In the genomic region with DNA sequence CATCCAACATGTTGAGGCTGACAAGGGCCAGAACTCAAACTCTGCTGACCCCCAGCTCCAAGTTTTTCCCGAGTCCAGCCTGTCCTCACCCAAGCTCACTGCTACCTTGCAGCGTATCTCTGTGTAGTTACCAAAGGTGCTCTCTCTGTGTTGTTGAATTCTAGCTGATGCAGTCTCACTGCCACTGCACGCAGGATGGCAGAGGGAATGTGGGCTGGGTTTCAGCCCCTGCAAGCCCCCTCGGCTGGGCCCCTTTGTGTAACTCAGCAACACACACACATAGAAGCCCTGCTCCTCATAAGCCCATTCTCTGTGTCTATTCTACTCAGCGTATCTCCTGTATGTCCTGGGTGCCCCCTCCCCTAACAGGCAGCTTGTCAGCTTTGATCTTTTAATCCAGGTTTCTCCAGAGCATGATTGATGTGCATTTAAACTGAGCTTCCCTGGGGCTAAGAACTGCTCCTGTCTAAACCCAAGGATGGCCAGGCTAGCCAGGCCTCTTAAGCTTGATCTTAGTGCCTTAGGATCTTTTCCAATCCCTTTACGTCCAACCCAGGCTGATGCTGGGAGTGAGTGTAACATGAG, we compare ENCODE assay signal across 29 cellular contexts. TPM values are rescaled to one million over a fixed set of nuclear protein-coding genes. Genes with fewer than 3 reads are reported as not detected.
DNase-seq lines count a peak whose midpoint lies in the region; FAIRE-seq and TF ChIP-seq lines count a peak whose summit lies in the region.
"Had no signal": no experiment of that assay in that cellular context is flagged by ENCODE, and none has a peak within 500 bp of the region (broad histone marks: within the 10 kb centered on the region; RNA-seq: fewer than 3 reads in every experiment).

No MANE protein-coding gene starts in this region.

- no peak overlapping the region for H3K4me2 ChIP-seq in H1 (ENCODE audit: insufficient read depth in 1 of 2, low read depth in 2 of 2, low read length in 2 of 2)
- H3K4me2 ChIP-seq: A549 had no signal

- POLR2A ChIA-PET in H1 (lab: Charles Lee; ENCODE audit: partially characterized antibody), result interaction anchor here (1.2 to 1.3 kb wide), 2 partner anchors 18 to 47 kb away, joined by 3 read pairs; no protein-coding TSS in a partner anchor
- POLR2A ChIA-PET in CD8-positive, alpha-beta memory T cell (lab: Charles Lee), result no interaction called here

- no peak overlapping the region for H2BK12ac ChIP-seq in H1 (ENCODE audit: low read depth, low read length)

- no peak overlapping the region for H3K56ac ChIP-seq in H1 (replicated peaks; ENCODE audit: insufficient read length, low read depth, low read length)

- H3K27me3 ChIP-seq in H1 (replicated peaks in 1 of 4; ENCODE audit: control insufficient read depth in 3 of 4, extremely low read depth in 1 of 4, insufficient read depth in 3 of 4, low read length in 3 of 4), result no peaks in the 10 kb centered on the region
- no peaks in the 10 kb centered on the region for H3K27me3 ChIP-seq in CD8-positive, alpha-beta memory T cell (ENCODE audit: insufficient read depth, low read length, poor library complexity, severe bottlenecking)

- H3K23me2 ChIP-seq in H1 (ENCODE audit: low read depth, low read length), result no peaks in the 10 kb centered on the region

- no peak overlapping the region for H3K4me3 ChIP-seq in H1 (ENCODE audit: extremely low read depth in 1 of 4, insufficient read depth in 2 of 4, low read depth in 3 of 4, low read length in 4 of 4)
- no peak overlapping the region for H3K4me3 ChIP-seq in CD8-positive, alpha-beta memory T cell (ENCODE audit: low read length)
- H3K4me3 ChIP-seq: A549 had no signal

- peaks cover 46% of the 10 kb centered on the region for H3K9me3 Mint-ChIP-seq in osteocyte (ENCODE audit: unreplicated experiment)
- peaks cover 4 to 13% (median 8%) of the 10 kb centered on the region in 5 donors for H3K9me3 Mint-ChIP-seq in CD8-positive, alpha-beta memory T cell

- no peak overlapping the region for H2AFZ ChIP-seq in H1 (ENCODE audit: low read length)

- no peak for TF ChIP-seq POLR2A in H1 (IDR thresholded peaks at IDR 0.05; ENCODE audit: control extremely low read depth in 1 of 2, low read depth in 2 of 2, low read length in 2 of 2)

- no peak overlapping the region for H3K27ac Mint-ChIP-seq in osteocyte (ENCODE audit: unreplicated experiment)
- H3K27ac Mint-ChIP-seq in CD8-positive, alpha-beta memory T cell, result no peak overlapping the region

- H3K9me3 ChIP-seq in H1 (ENCODE audit: insufficient read depth in 2 of 2, low read depth in 1 of 2, low read length in 1 of 2), result 0 out of 4 replicates have a peak, but pooled peaks cover 0 to 4% of the 10 kb centered on the region in 2 experiments
- no peaks in the 10 kb centered on the region for H3K9me3 ChIP-seq in CD8-positive, alpha-beta memory T cell (ENCODE audit: low read length)
- H3K9me3 ChIP-seq: A549 had no signal

- TF ChIP-seq CTCF in H1 (IDR thresholded peaks at IDR 0.05; ENCODE audit: control extremely low read depth in 1 of 3, insufficient read depth in 1 of 3, low read depth in 1 of 3, low read length in 3 of 3) (no peak), osteocyte (IDR thresholded peaks at IDR 0.05) (no peak)

- H3K18ac ChIP-seq in H1 (ENCODE audit: extremely low read depth, low read length), result no peak overlapping the region

- H3K27ac ChIP-seq in H1 (ENCODE audit: low read depth, low read length), result no peak overlapping the region
- no peak overlapping the region for H3K27ac ChIP-seq in CD8-positive, alpha-beta memory T cell (ENCODE audit: low read depth, low read length)
- H3K27ac ChIP-seq: A549 had no signal

- TF ChIP-seq RAD21 in H1 (IDR thresholded peaks at IDR 0.05 in 1 of 2, conservative IDR thresholded peaks at IDR 0.05 in 1 of 2; ENCODE audit: low read depth in 2 of 2, low read length in 2 of 2), result no peak

- no peaks in the 10 kb centered on the region for H3K4me1 Mint-ChIP-seq in osteocyte (ENCODE audit: unreplicated experiment)
- H3K4me1 Mint-ChIP-seq in CD8-positive, alpha-beta memory T cell, result no peaks in the 10 kb centered on the region
- H3K4me1 Mint-ChIP-seq: CD4-positive, alpha-beta memory T cell had no signal

- H4K8ac ChIP-seq in H1 (ENCODE audit: extremely low read depth, insufficient read depth, low read length), result no peak overlapping the region

- no peak overlapping the region for H2BK5ac ChIP-seq in H1 (ENCODE audit: low read depth, low read length)

- H2BK15ac ChIP-seq in H1 (ENCODE audit: low read length), result 0 out of 2 replicates have a peak overlapping the region, but pooled peaks have one; percentile 24

- no peak overlapping the region for H2AK5ac ChIP-seq in H1 (ENCODE audit: low read depth, low read length)

- H3K27me3 Mint-ChIP-seq in osteocyte (ENCODE audit: unreplicated experiment), result no peaks in the 10 kb centered on the region
- H3K27me3 Mint-ChIP-seq in CD8-positive, alpha-beta memory T cell, result peaks cover 3 to 8% of the 10 kb centered on the region in 2 donors

- no peaks in the 10 kb centered on the region for H3K79me2 ChIP-seq in H1 (ENCODE audit: control insufficient read depth in 1 of 2, insufficient read depth in 2 of 2, low read length in 2 of 2)

- H3K79me1 ChIP-seq in H1 (ENCODE audit: low read depth, low read length), result no peaks in the 10 kb centered on the region

- no peaks in the 10 kb centered on the region for H3K36me3 ChIP-seq in H1 (ENCODE audit: control insufficient read depth in 2 of 4, insufficient read depth in 4 of 4, low read length in 3 of 4)
- no peaks in the 10 kb centered on the region for H3K36me3 ChIP-seq in CD8-positive, alpha-beta memory T cell (ENCODE audit: insufficient read depth, low read length)

- no peak overlapping the region for H4K5ac ChIP-seq in H1 (ENCODE audit: insufficient read length, low read depth, low read length)

- no peak overlapping the region for H2BK20ac ChIP-seq in H1 (ENCODE audit: low read length)

- H2BK120ac ChIP-seq in H1 (replicated peaks; ENCODE audit: low read depth, low read length), result no peak overlapping the region

- DNase-seq in D341Med (ENCODE audit: low spot score) (peak; percentile 59), NCI-H82 (lab: John Stamatoyannopoulos, UW) (peak; percentile 99), H1 (ENCODE audit: low read depth in 1 of 2, low spot score in 2 of 2) (no peak), osteocyte (ENCODE audit: extremely low spot score, unreplicated experiment) (peak; percentile 38), hypothalamus (lab: John Stamatoyannopoulos, UW) (no peak), COLO668 (lab: John Stamatoyannopoulos, UW; ENCODE audit: unreplicated experiment) (no peak)
- no peak for DNase-seq in CD8-positive, alpha-beta memory T cell
- no peak for DNase-seq in stimulated activated CD8-positive, alpha-beta memory T cell treated with anti-CD3 and anti-CD28 coated beads, Interleukin-4, amount 100 ng/mL, for 48 hours
- DNase-seq: C1 segment of cervical spinal cord; CD4-positive, alpha-beta memory T cell; KBM-7; MV-4-11; NCI-H1105; NCI-H146; NCI-H1930; NCI-H2107; NCI-H446 treated with DMSO at 0.1 percent for 48 hours; NCI-H526; Right ventricle myocardium superior; RPMI8226; SW 1271 had no signal

- WGBS in H1 (ENCODE audit: extremely low coverage in 1 of 2, insufficient coverage in 1 of 2, insufficient read length in 1 of 2, insufficient replicate concordance in 2 of 2, low coverage in 1 of 2, low lambda C conversion rate in 2 of 2, missing lambda C conversion rate in 1 of 2), 2 experiments, result 77% methylated on average over 6 of the region's 6 CpGs; no CpG with 5 or more reads in 1 of the 2 experiments

- no peak overlapping the region for H3K23ac ChIP-seq in H1 (ENCODE audit: insufficient read length)

- no peak overlapping the region for H3K4me3 Mint-ChIP-seq in osteocyte (ENCODE audit: unreplicated experiment)
- H3K4me3 Mint-ChIP-seq in CD8-positive, alpha-beta memory T cell, result no peak overlapping the region
- H3K4me3 Mint-ChIP-seq: CD4-positive, alpha-beta memory T cell had no signal

- H3K4me1 ChIP-seq in H1 (replicated peaks in 1 of 4; ENCODE audit: control insufficient read depth in 3 of 4, insufficient read depth in 4 of 4, low read length in 3 of 4), result peaks cover 0 to 14% (median 10%) of the 10 kb centered on the region in 4 experiments; a peak in 6 of 7 replicates
- H3K4me1 ChIP-seq in CD8-positive, alpha-beta memory T cell (ENCODE audit: insufficient read depth, low read length), result no peaks in the 10 kb centered on the region
- H3K4me1 ChIP-seq: A549 had no signal

- no peak overlapping the region for H4K91ac ChIP-seq in H1 (replicated peaks; ENCODE audit: insufficient read length, low read length)

- H3K9ac ChIP-seq in H1 (replicated peaks in 1 of 4; ENCODE audit: extremely low read depth in 1 of 4, low read depth in 3 of 4, low read length in 3 of 4), result no peak overlapping the region

- H3K4ac ChIP-seq in H1 (replicated peaks; ENCODE audit: insufficient read length, low read depth, low read length), result no peak overlapping the region

- no peak overlapping the region for H3K14ac ChIP-seq in H1 (ENCODE audit: insufficient read length)

- CTCF ChIA-PET in H1 (lab: Charles Lee; ENCODE audit: partially characterized antibody), result interaction anchor here (0.7 to 2.4 kb wide), 5 partner anchors 13 to 389 kb away, joined by 3 to 10 read pairs (median 6); partner anchors contain the start of gene SRRM4
- CTCF ChIA-PET in CD8-positive, alpha-beta memory T cell (lab: Charles Lee), result no interaction called here

- no peaks in the 10 kb centered on the region for H3K36me3 Mint-ChIP-seq in osteocyte (ENCODE audit: unreplicated experiment)
- no peaks in the 10 kb centered on the region for H3K36me3 Mint-ChIP-seq in CD8-positive, alpha-beta memory T cell
- H3K36me3 Mint-ChIP-seq: CD4-positive, alpha-beta memory T cell had no signal

- no peaks in the 10 kb centered on the region for H4K20me1 ChIP-seq in H1 (replicated peaks in 1 of 2; ENCODE audit: control insufficient read depth in 1 of 2, insufficient read depth in 2 of 2, low read length in 2 of 2)

- FAIRE-seq in H1 (lab: Jason Lieb, UNC), result no peak
- FAIRE-seq: A549, GM18507, H54, HTR-8/SVneo had no signal

- no peak for TF ChIP-seq EP300 in H1 (IDR thresholded peaks at IDR 0.05; ENCODE audit: borderline replicate concordance in 1 of 2, low read depth in 2 of 2, low read length in 2 of 2)

RNA-seq across cellular contexts. Expression of gene SRRM4, which starts 43.0 kb away (rescaled TPM):
- 1.1 TPM in 2 replicates for total RNA-seq in H1 (2021; fragmentation: NEBNext Ultra II Directional; extraction: Animal tissue kit (Norgen Biotek cat#: 25700))
- polyA plus RNA-seq in H1 (2011; rRNA removed), result 0.35 and 0.53 TPM in 2 replicates
- polyA plus RNA-seq in H1 (2011; cell fraction: cytosol; rRNA removed), result 0.32 TPM
- polyA plus RNA-seq in H1 (2011; cell fraction: nucleus; rRNA removed), result 0.87 TPM
- polyA plus RNA-seq in H1 (2012, experiment 1 of 2), result 0.83 to 1.2 TPM (median 1.1 TPM) in 4 replicates
- 0.46 TPM for polyA plus RNA-seq in H1 (2012, experiment 2 of 2)
- 1.6 TPM for polyA plus RNA-seq in H1 (2013, experiment 1 of 2)
- 1.8 TPM for polyA plus RNA-seq in H1 (2013, experiment 2 of 2)
- polyA minus RNA-seq in H1 (2011; rRNA and poly(A)+ RNA removed), result 0.57 and 0.85 TPM in 2 replicates
- polyA minus RNA-seq in H1 (2011; cell fraction: cytosol; rRNA and poly(A)+ RNA removed), result 0.51 TPM
- polyA minus RNA-seq in H1 (2011; cell fraction: nucleus; rRNA and poly(A)+ RNA removed), result 1.1 TPM
- total RNA-seq in osteocyte, result not detected in 2 replicates
- total RNA-seq in CD8-positive, alpha-beta memory T cell, result not detected
- not detected for polyA plus RNA-seq in CD8-positive, alpha-beta memory T cell
- total RNA-seq: CD4-positive, alpha-beta memory T cell; G401; LHCN-M2; MCF 10A; SK-MEL-5 had no signal
- polyA plus RNA-seq: A549; CD4-positive, alpha-beta memory T cell had no signal

Comparison
In these comparisons a context has a peak if more than half of its experiments do, and no peak if none do; other contexts are left out.
1. DNase-seq: peak in D341Med (single experiment), NCI-H82 (single experiment) and osteocyte (single experiment); none in H1 (0 of 2), hypothalamus (0 of 51), COLO668 (single experiment), CD8-positive, alpha-beta memory T cell (0 of 5) and stimulated activated CD8-positive, alpha-beta memory T cell treated with anti-CD3 and anti-CD28 coated beads, Interleukin-4, amount 100 ng/mL, for 48 hours (single experiment).